In genomic region chr3:11717768-11718581, GRCh38 we compare ENCODE assay signal across 8 cellular contexts.
DNase-seq lines count a peak whose midpoint lies in the region; ATAC-seq and TF ChIP-seq lines count a peak whose summit lies in the region.

No MANE protein-coding gene starts in this region.

- H3K4me3 ChIP-seq in right cardiac atrium (ENCODE audit: low read length) (peak overlapping the region; percentile 91), smooth muscle cell (peak overlapping the region; percentile 85)

- peak overlapping the region; percentile 90 for H3K4me2 ChIP-seq in smooth muscle cell

- peak overlapping the region; percentile 54 for H3K27ac ChIP-seq in right cardiac atrium (ENCODE audit: low read length)
- H3K27ac ChIP-seq in smooth muscle cell (ENCODE audit: low read depth) = peak overlapping the region; percentile 80

- H3K9me3 ChIP-seq in right cardiac atrium (ENCODE audit: control insufficient read depth, low read length) = no peaks in the 10 kb centered on the region
- H3K9me3 ChIP-seq in smooth muscle cell (replicated peaks; ENCODE audit: low read depth) = no peaks in the 10 kb centered on the region

- H3K9me3 Mint-ChIP-seq in stimulated activated naive CD8-positive, alpha-beta T cell treated with anti-CD3 and anti-CD28 coated beads, Interleukin-15, Interleukin-2, amounts not matched to agents 100 ng/mL and 50 ng/mL, for 24 hours = no peaks in the 10 kb centered on the region
- H3K9me3 Mint-ChIP-seq in activated CD8-positive, alpha-beta T cell treated with anti-CD3 and anti-CD28 coated beads, Interleukin-2, amount 10 ng/mL, durations not matched to agents 7 days and 5 days (ENCODE audit: insufficient read depth) = no peaks in the 10 kb centered on the region

- intact Hi-C loops in right cardiac atrium (cut with DNase I) = no loop called here

- peak overlapping the region; percentile 60 for H3K9ac ChIP-seq in smooth muscle cell (ENCODE audit: low read depth)

- ATAC-seq in stimulated activated naive CD8-positive, alpha-beta T cell treated with anti-CD3 and anti-CD28 coated beads, Interleukin-15, Interleukin-2, amounts not matched to agents 100 U/mL and 50 U/mL, for 24 hours = no peak
- ATAC-seq in HG03175 (IDR thresholded peaks at IDR 0.05; ENCODE audit: unreplicated experiment) = peak; percentile 15
- ATAC-seq in activated CD8-positive, alpha-beta T cell treated with anti-CD3 and anti-CD28 coated beads, Interleukin-2, amount 10 ng/mL, durations not matched to agents 7 days and 5 days = no peak
- ATAC-seq in right cardiac atrium = peak in 1 of 2 donors; percentile 40

- peak overlapping the region; percentile 85 for H3K27ac Mint-ChIP-seq in stimulated activated naive CD8-positive, alpha-beta T cell treated with anti-CD3 and anti-CD28 coated beads, Interleukin-15, Interleukin-2, amounts not matched to agents 100 ng/mL and 50 ng/mL, for 24 hours
- H3K27ac Mint-ChIP-seq in activated CD8-positive, alpha-beta T cell treated with anti-CD3 and anti-CD28 coated beads, Interleukin-2, amount 10 ng/mL, durations not matched to agents 7 days and 5 days = no peak overlapping the region

- no peak for DNase-seq in stimulated activated naive CD8-positive, alpha-beta T cell treated with anti-CD3 and anti-CD28 coated beads, Interleukin-15, Interleukin-2, amounts not matched to agents 100 U/mL and 50 U/mL, for 24 hours
- no peak for DNase-seq in activated CD8-positive, alpha-beta T cell treated with anti-CD3 and anti-CD28 coated beads, Interleukin-2, amount 10 ng/mL, durations not matched to agents 7 days and 5 days
- DNase-seq in right cardiac atrium (no peak), smooth muscle cell (lab: John Stamatoyannopoulos, UW; ENCODE audit: unreplicated experiment) (no peak), NCI-H1436 (lab: John Stamatoyannopoulos, UW) (no peak), GOT3 (lab: John Stamatoyannopoulos, UW) (no peak)

- no peaks in the 10 kb centered on the region for H3K27me3 ChIP-seq in right cardiac atrium (ENCODE audit: control insufficient read depth, insufficient read depth)
- no peaks in the 10 kb centered on the region for H3K27me3 ChIP-seq in smooth muscle cell (ENCODE audit: low read depth)

- peak overlapping the region; percentile 68 for H2AFZ ChIP-seq in smooth muscle cell (ENCODE audit: low read depth)

- H3K4me1 ChIP-seq in right cardiac atrium (ENCODE audit: control insufficient read depth, insufficient read depth, low read length) (no peaks in the 10 kb centered on the region), smooth muscle cell (ENCODE audit: low read depth) (peaks cover 24% of the 10 kb centered on the region)

- H3K79me2 ChIP-seq in smooth muscle cell (ENCODE audit: low read depth) = peaks cover 41% of the 10 kb centered on the region

- H3K4me3 Mint-ChIP-seq in stimulated activated naive CD8-positive, alpha-beta T cell treated with anti-CD3 and anti-CD28 coated beads, Interleukin-15, Interleukin-2, amounts not matched to agents 100 ng/mL and 50 ng/mL, for 24 hours = peak overlapping the region; percentile 91
- H3K4me3 Mint-ChIP-seq in activated CD8-positive, alpha-beta T cell treated with anti-CD3 and anti-CD28 coated beads, Interleukin-2, amount 10 ng/mL, durations not matched to agents 7 days and 5 days = peak overlapping the region; percentile 80

- H3K27me3 Mint-ChIP-seq in stimulated activated naive CD8-positive, alpha-beta T cell treated with anti-CD3 and anti-CD28 coated beads, Interleukin-15, Interleukin-2, amounts not matched to agents 100 ng/mL and 50 ng/mL, for 24 hours = peaks cover 19% of the 10 kb centered on the region
- H3K27me3 Mint-ChIP-seq in activated CD8-positive, alpha-beta T cell treated with anti-CD3 and anti-CD28 coated beads, Interleukin-2, amount 10 ng/mL, durations not matched to agents 7 days and 5 days (ENCODE audit: low read depth) = peaks cover 25% of the 10 kb centered on the region

- POLR2A ChIA-PET in activated CD8-positive, alpha-beta T cell treated with anti-CD3 and anti-CD28 coated beads, Interleukin-2, amount 10 ng/mL, durations not matched to agents 7 days and 5 days (lab: Charles Lee) = no interaction called here

- H3F3A ChIP-seq in smooth muscle cell (ENCODE audit: low read depth) = peaks cover 14% of the 10 kb centered on the region

- 4% methylated on average over 9 of the region's 9 CpGs for WGBS in right cardiac atrium
- WGBS in smooth muscle cell (ENCODE audit: low lambda C conversion rate) = 5% methylated on average over 9 of the region's 9 CpGs

- H4K20me1 ChIP-seq in smooth muscle cell (ENCODE audit: low read depth) = peaks cover 38% of the 10 kb centered on the region

- no peaks in the 10 kb centered on the region for H3K36me3 ChIP-seq in smooth muscle cell (ENCODE audit: low read depth)

- CTCF ChIA-PET in activated CD8-positive, alpha-beta T cell treated with anti-CD3 and anti-CD28 coated beads, Interleukin-2, amount 10 ng/mL, durations not matched to agents 7 days and 5 days (lab: Charles Lee) = no interaction called here

- TF ChIP-seq CTCF in smooth muscle cell (IDR thresholded peaks at IDR 0.05; ENCODE audit: borderline replicate concordance, insufficient read depth, poor library complexity, severe bottlenecking) = no peak

- no peaks in the 10 kb centered on the region for H3K36me3 Mint-ChIP-seq in stimulated activated naive CD8-positive, alpha-beta T cell treated with anti-CD3 and anti-CD28 coated beads, Interleukin-15, Interleukin-2, amounts not matched to agents 100 ng/mL and 50 ng/mL, for 24 hours (ENCODE audit: low read depth)
- H3K36me3 Mint-ChIP-seq in activated CD8-positive, alpha-beta T cell treated with anti-CD3 and anti-CD28 coated beads, Interleukin-2, amount 10 ng/mL, durations not matched to agents 7 days and 5 days (ENCODE audit: low read depth) = no peaks in the 10 kb centered on the region

- peaks cover 20% of the 10 kb centered on the region for H3K4me1 Mint-ChIP-seq in stimulated activated naive CD8-positive, alpha-beta T cell treated with anti-CD3 and anti-CD28 coated beads, Interleukin-15, Interleukin-2, amounts not matched to agents 100 ng/mL and 50 ng/mL, for 24 hours (ENCODE audit: low read depth)
- H3K4me1 Mint-ChIP-seq in activated CD8-positive, alpha-beta T cell treated with anti-CD3 and anti-CD28 coated beads, Interleukin-2, amount 10 ng/mL, durations not matched to agents 7 days and 5 days (ENCODE audit: low read depth) = peaks cover 21% of the 10 kb centered on the region
